Comparison of ENCODE assay signal across 18 cellular contexts in the genomic region with DNA sequence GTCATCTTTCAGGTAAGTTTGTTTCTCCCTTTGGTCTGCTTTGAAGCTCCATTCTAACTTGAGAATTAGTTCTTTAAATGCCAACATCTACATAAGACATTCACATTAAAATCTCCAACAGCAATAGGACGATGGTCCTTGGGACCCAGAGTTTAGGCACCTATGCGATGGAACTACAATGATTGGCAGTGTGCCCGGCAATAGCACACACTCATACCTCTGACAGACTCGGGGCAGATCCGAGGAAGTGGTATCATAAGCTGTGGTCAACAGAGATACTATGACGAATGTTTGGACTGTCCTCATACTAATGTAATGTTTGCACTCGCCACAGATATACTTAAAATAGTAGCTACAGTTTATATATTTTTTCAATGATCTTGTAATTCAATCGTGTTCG. TPM values are rescaled to one million over a fixed set of nuclear protein-coding genes. Genes with fewer than 3 reads are reported as not detected.
DNase-seq lines count a peak whose midpoint lies in the region; ATAC-seq and TF ChIP-seq lines count a peak whose summit lies in the region.
"Had no signal": no experiment of that assay in that cellular context is flagged by ENCODE, and none has a peak within 500 bp of the region (broad histone marks: within the 10 kb centered on the region; RNA-seq: fewer than 3 reads in every experiment).

No MANE protein-coding gene starts in this region.

- intact Hi-C loops in CD4-positive, alpha-beta T cell (cut with DNase I, micrococcal nuclease) = no loop called here
- intact Hi-C loops in posterior cingulate gyrus (cut with DNase I) = no loop called here

- peaks cover 4% of the 10 kb centered on the region for H3K9me3 Mint-ChIP-seq in CD4-positive, alpha-beta T cell

- CTCF ChIA-PET in CD4-positive, alpha-beta T cell (lab: Charles Lee) = no interaction called here

- H3K27me3 ChIP-seq in MG63 = no peaks in the 10 kb centered on the region
- no peaks in the 10 kb centered on the region for H3K27me3 ChIP-seq in CD4-positive, alpha-beta T cell (ENCODE audit: control insufficient read depth, insufficient read depth, low read length)
- H3K27me3 ChIP-seq: body of pancreas, left lung, sigmoid colon had no signal

- TF ChIP-seq CTCF in astrocyte of the spinal cord (IDR thresholded peaks at IDR 0.05; ENCODE audit: low read depth, low read length) (no peak), GM10266 (IDR thresholded peaks at IDR 0.05; ENCODE audit: control insufficient read depth, insufficient read depth, low read depth, missing control alignments) (no peak)
- TF ChIP-seq CTCF in CD4-positive, alpha-beta T cell (IDR thresholded peaks at IDR 0.05) = no peak

- peaks cover 6% of the 10 kb centered on the region for H3K9me3 ChIP-seq in MG63
- peaks cover 10% of the 10 kb centered on the region for H3K9me3 ChIP-seq in CD4-positive, alpha-beta T cell (ENCODE audit: control insufficient read depth, low read length)
- H3K9me3 ChIP-seq: body of pancreas had no signal

- no peak overlapping the region for H3K27ac Mint-ChIP-seq in CD4-positive, alpha-beta T cell
- H3K27ac Mint-ChIP-seq: activated CD4-positive, alpha-beta T cell treated with anti-CD3 and anti-CD28 coated beads for 36 hours had no signal

- POLR2A ChIA-PET in CD4-positive, alpha-beta T cell (lab: Charles Lee) = no interaction called here

- in situ Hi-C loops in astrocyte of the spinal cord (cut with HindIII; ENCODE audit: low sequenced_read_pairs) = no loop called here

- no peaks in the 10 kb centered on the region for H3K4me1 Mint-ChIP-seq in CD4-positive, alpha-beta T cell (ENCODE audit: low read depth)
- H3K4me1 Mint-ChIP-seq: activated CD4-positive, alpha-beta T cell treated with anti-CD3 and anti-CD28 coated beads for 36 hours had no signal

- H3K4me3 Mint-ChIP-seq in CD4-positive, alpha-beta T cell = no peak overlapping the region
- H3K4me3 Mint-ChIP-seq: activated CD4-positive, alpha-beta T cell treated with anti-CD3 and anti-CD28 coated beads for 36 hours had no signal

- no peaks in the 10 kb centered on the region for H3K36me3 ChIP-seq in MG63
- H3K36me3 ChIP-seq: left lung, sigmoid colon had no signal

- no peak overlapping the region for H3K27ac ChIP-seq in CD4-positive, alpha-beta T cell (ENCODE audit: low read depth, low read length)
- H3K27ac ChIP-seq: body of pancreas, dorsolateral prefrontal cortex, left lung, sigmoid colon had no signal

- no peak for ATAC-seq in CD4-positive, alpha-beta T cell (ENCODE audit: poor library complexity)
- ATAC-seq in HG03175 (IDR thresholded peaks at IDR 0.05; ENCODE audit: unreplicated experiment) = no peak
- ATAC-seq: activated CD4-positive, alpha-beta T cell treated with anti-CD3 and anti-CD28 coated beads for 36 hours; body of pancreas; left lung had no signal

- H3K36me3 Mint-ChIP-seq in CD4-positive, alpha-beta T cell (ENCODE audit: low read depth) = no peaks in the 10 kb centered on the region

- peaks cover 13% of the 10 kb centered on the region for H3K27me3 Mint-ChIP-seq in CD4-positive, alpha-beta T cell

- DNase-seq in EL (peak; percentile 88), MG63 (peak; percentile 9), astrocyte of the spinal cord (ENCODE audit: low read depth, low spot score) (peak; percentile 83), glomerular visceral epithelial cell (ENCODE audit: extremely low spot score) (peak; percentile 80), GM10266 (ENCODE audit: extremely low spot score) (no peak), posterior cingulate gyrus (no peak)
- DNase-seq in CD4-positive, alpha-beta T cell = no peak
- DNase-seq: activated CD4-positive, alpha-beta T cell treated with anti-CD3 and anti-CD28 coated beads for 36 hours; activated CD8-positive, alpha-beta memory T cell treated with anti-CD3 and anti-CD28 coated beads, Interleukin-2, amount 50 U/mL, for 4 hours; activated naive CD4-positive, alpha-beta T cell; body of pancreas; dorsolateral prefrontal cortex; left lung; NCI-H1105; NCI-H2171; sigmoid colon had no signal

- H3K4me3 ChIP-seq in MG63 (no peak overlapping the region), astrocyte of the spinal cord (ENCODE audit: low read depth, low read length) (no peak overlapping the region)
- H3K4me3 ChIP-seq: body of pancreas, dorsolateral prefrontal cortex, left lung, sigmoid colon had no signal

RNA-seq across cellular contexts. Expression of a gene that starts 34.2 kb away (rescaled TPM):
- 1.3 and 1.9 TPM in 2 replicates for total RNA-seq in MG63 (2014; rRNA removed; shearing (Covaris generic); ENCODE audit: low replicate concordance)
- total RNA-seq in CD4-positive, alpha-beta T cell = not detected
- total RNA-seq: activated CD4-positive, alpha-beta T cell treated with anti-CD3 and anti-CD28 coated beads for 36 hours; T-helper 1 cell treated with Interleukin-12 subunit alpha and Interleukin-12 subunit beta and Interleukin-4 antibody, amounts not matched to agents 30 ng/mL and 1 ng/mL, for 36 hours had no signal

Comparison
In these comparisons a context has a peak if more than half of its experiments do, and no peak if none do; other contexts are left out.
1. DNase-seq: peak in EL (single experiment), MG63 (single experiment), astrocyte of the spinal cord (single experiment) and glomerular visceral epithelial cell (single experiment); none in CD4-positive, alpha-beta T cell (0 of 10), GM10266 (single experiment) and posterior cingulate gyrus (0 of 10).